ENCODE assay signal across 1 cellular context in the genomic region with DNA sequence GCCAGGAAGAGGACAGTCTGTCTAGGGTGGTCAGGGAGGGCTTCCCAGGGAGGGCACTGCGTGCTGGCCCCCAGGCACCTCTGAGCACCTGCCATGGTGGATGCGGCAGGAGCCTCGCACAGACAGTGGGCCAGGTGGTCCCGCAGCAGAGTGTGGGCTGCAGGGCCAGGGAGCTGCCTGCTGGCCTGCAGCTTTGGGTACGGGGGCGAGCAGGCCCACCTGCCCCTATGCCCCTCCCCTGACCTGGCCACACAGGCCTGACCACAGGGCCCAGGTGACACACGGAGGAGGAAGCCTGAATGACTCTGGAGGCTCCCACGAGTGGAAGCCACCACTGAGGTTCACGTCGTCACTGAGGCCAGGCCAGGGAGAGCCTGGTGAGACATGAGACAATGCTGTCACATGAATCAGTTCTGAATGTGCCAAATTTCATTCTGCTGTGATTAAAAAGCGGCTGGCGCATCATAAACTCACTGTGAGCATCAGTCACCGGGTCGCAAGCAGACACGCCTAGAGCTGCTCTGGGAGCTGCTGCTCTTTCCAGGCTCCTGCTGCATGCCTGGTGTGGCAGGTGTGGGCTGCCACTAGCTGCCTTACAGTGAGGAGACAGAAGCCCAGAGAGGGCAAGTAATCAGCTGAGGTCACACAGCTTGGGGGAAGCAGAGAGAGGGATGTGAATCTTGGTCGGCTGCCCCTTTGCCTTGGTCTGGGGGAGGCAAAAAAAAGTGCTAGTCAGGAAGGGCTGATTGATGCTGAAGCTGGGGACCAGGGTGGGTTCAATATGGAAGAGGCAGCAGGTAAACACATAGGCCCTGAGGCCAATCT.
TF ChIP-seq lines count a peak whose summit lies in the region.

No MANE protein-coding gene starts in this region.

TF ChIP-seq in WTC11, 78 proteins besides CTCF, POLR2A, EP300 and RAD21 (continued from another document):
- TF ChIP-seq CBFB (CRISPR knock-in tag; IDR thresholded peaks at IDR 0.05; ENCODE audit: low read depth) (no peak), ZNF219 (CRISPR knock-in tag; IDR thresholded peaks at IDR 0.05; ENCODE audit: borderline replicate concordance) (no peak)
